Comparison of ENCODE assay signal across 12 cellular contexts in the genomic region with DNA sequence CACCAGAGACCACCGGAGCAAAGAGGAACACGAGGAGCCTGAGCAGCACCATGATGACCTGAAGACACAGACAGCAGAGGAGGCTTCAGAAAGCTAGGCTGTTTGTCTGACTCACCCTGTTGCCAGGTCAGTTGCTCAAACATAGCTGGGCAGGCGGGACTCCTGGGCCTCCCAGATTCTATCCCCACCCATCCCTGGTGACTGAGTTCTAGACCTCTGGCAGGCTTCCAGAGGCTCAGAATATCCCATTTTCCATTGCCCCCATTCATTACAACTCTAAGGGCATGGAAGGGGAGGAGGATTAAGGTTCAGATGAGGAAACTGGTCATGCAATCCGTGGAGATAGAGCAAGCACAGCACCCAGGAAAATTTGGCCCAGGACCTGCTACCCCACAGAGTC. TPM values are rescaled to one million over a fixed set of nuclear protein-coding genes. Genes with fewer than 3 reads are reported as not detected.
DNase-seq lines count a peak whose midpoint lies in the region; ATAC-seq, FAIRE-seq and TF ChIP-seq lines count a peak whose summit lies in the region.
"Had no signal": no experiment of that assay in that cellular context is flagged by ENCODE, and none has a peak within 500 bp of the region (broad histone marks: within the 10 kb centered on the region; RNA-seq: fewer than 3 reads in every experiment).

A gene with protein sequence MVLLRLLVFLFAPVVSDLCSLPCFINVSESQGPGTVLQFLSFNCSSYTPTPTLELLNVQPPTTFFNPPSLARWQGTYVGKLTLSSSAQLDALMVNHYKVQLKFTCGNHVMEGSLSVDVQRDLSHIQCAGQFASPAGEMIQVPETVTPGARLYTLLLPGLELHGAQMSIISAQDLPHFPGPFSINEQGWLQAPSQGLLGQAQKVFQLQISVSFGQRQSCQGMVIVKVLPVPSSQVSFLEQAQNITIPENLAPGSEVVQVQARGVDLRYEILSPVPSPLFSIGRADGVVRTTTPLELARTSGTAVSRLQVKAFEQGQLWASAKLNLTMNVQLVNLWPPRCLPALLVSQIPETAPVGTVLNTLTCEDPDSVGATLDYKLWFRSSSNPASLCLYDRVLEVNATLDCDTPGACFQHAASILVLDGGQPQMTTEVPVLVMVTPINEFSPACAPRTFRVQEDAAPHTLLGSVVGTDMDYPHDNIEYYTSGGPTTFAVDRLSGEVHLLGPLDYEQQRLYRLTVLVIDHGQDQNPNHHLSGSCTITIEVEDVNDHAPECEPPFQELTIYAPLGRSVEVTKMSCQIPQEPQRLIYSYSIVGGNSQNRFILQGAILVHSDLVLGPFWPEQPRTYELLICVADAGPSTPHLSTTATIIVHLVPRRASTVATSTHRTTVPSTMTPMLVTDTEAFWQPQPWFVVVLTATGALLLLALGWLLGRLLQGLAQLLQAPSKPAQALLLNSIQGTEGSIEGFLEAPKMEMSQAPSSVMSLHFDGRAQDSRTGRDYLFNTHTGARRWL (minus strand): TSS at position 113 of the 400 bp plus-strand sequence. CDS start 61 bp downstream, at position 52.

- TF ChIP-seq POLR2A in breast epithelium (IDR thresholded peaks at IDR 0.05) = no peak

- no peaks in the 10 kb centered on the region for H3K9me3 Mint-ChIP-seq in MCF 10A (ENCODE audit: unreplicated experiment)
- no peaks in the 10 kb centered on the region for H3K9me3 Mint-ChIP-seq in activated naive CD4-positive, alpha-beta T cell treated with anti-CD3 and anti-CD28 coated beads, Interleukin-2, amount 50 U/mL, for 72 hours

- H3K27me3 ChIP-seq in breast epithelium = no peaks in the 10 kb centered on the region
- no peaks in the 10 kb centered on the region for H3K27me3 ChIP-seq in RWPE2 (ENCODE audit: insufficient read depth, poor library complexity, severe bottlenecking)

- DNase-seq in MCF 10A (ENCODE audit: unreplicated experiment) = peak; percentile 87
- no peak for DNase-seq in breast epithelium (ENCODE audit: low spot score in 2 of 2)
- no peak for DNase-seq in RWPE2 (ENCODE audit: low spot score)
- peak; percentile 77 for DNase-seq in fibroblast of pulmonary artery (ENCODE audit: low read depth)
- peak; percentile 52 for DNase-seq in urothelium cell line (ENCODE audit: low spot score)
- DNase-seq in activated CD4-positive, alpha-beta T cell treated with anti-CD3 and anti-CD28 coated beads, Interleukin-2, amount 50 U/mL, for 48 hours = no peak
- DNase-seq in activated CD8-positive, alpha-beta memory T cell treated with anti-CD3 and anti-CD28 coated beads for 24 hours = no peak
- DNase-seq in activated naive CD4-positive, alpha-beta T cell treated with anti-CD3 and anti-CD28 coated beads, Interleukin-2, amount 50 U/mL, for 72 hours (ENCODE audit: low spot score in 2 of 2) = no peak
- DNase-seq: activated CD4-positive, CD25-positive, alpha-beta regulatory T cell treated with anti-CD3 and anti-CD28 coated beads, Interleukin-2, amount 50 U/mL, for 72 hours; NCI-H2029 had no signal

- H3K9me3 ChIP-seq in breast epithelium (no peaks in the 10 kb centered on the region), RWPE2 (ENCODE audit: severe bottlenecking) (no peaks in the 10 kb centered on the region)

- no TSS peak for BruUV-seq in MCF 10A (replicated peaks; lab: Mats Ljungman, UMichigan)

- intact Hi-C loops in MCF 10A (cut with micrococcal nuclease) (loop anchor here (5.0 kb wide), 1 partner anchor 288 kb away; a partner anchor contains a TSS), breast epithelium (cut with DNase I; ENCODE audit: low total_unique reads) (loop anchor here (5.0 kb wide), 1 partner anchor 1707 kb away; no protein-coding TSS in a partner anchor)

- ATAC-seq in RWPE2 (ENCODE audit: low read depth) = peak; percentile 50
- ATAC-seq in activated naive CD4-positive, alpha-beta T cell treated with anti-CD3 and anti-CD28 coated beads, Interleukin-2, amount 50 U/mL, for 72 hours = no peak

- H3K4me1 Mint-ChIP-seq in MCF 10A (ENCODE audit: insufficient read depth, unreplicated experiment) = peaks cover 24% of the 10 kb centered on the region

- no peak within 1 kb of the TSS for H3K4me3 ChIP-seq in breast epithelium
- H3K4me3 ChIP-seq in RWPE2 (ENCODE audit: severe bottlenecking) = no peak within 1 kb of the TSS
- H3K4me3 ChIP-seq in fibroblast of pulmonary artery (replicated peaks; ENCODE audit: low read depth, low read length) = no peak within 1 kb of the TSS

- H3K27ac ChIP-seq in breast epithelium = no peak within 1 kb of the TSS
- no peak within 1 kb of the TSS for H3K27ac ChIP-seq in RWPE2 (ENCODE audit: poor library complexity, severe bottlenecking)

- peaks cover 10% of the 10 kb centered on the region for H3K27me3 Mint-ChIP-seq in MCF 10A (ENCODE audit: insufficient read depth, unreplicated experiment)

- H3K4me1 ChIP-seq in breast epithelium (peaks cover 5 to 12% of the 10 kb centered on the region in 2 donors), RWPE2 (ENCODE audit: insufficient read depth, poor library complexity, severe bottlenecking) (peaks cover 9% of the 10 kb centered on the region)

- peaks cover 7% of the 10 kb centered on the region for H3K36me3 Mint-ChIP-seq in MCF 10A (ENCODE audit: insufficient read depth, unreplicated experiment)
- H3K36me3 Mint-ChIP-seq in activated naive CD4-positive, alpha-beta T cell treated with anti-CD3 and anti-CD28 coated beads, Interleukin-2, amount 50 U/mL, for 72 hours = no peaks in the 10 kb centered on the region
- H3K36me3 Mint-ChIP-seq: activated naive CD8-positive, alpha-beta T cell had no signal

- peak within 1 kb of the TSS; percentile 72 for H3K27ac Mint-ChIP-seq in MCF 10A (ENCODE audit: low read depth, unreplicated experiment)
- no peak within 1 kb of the TSS for H3K27ac Mint-ChIP-seq in activated naive CD4-positive, alpha-beta T cell treated with anti-CD3 and anti-CD28 coated beads, Interleukin-2, amount 50 U/mL, for 72 hours
- H3K27ac Mint-ChIP-seq: activated naive CD8-positive, alpha-beta T cell had no signal

- FAIRE-seq in urothelium cell line (lab: Jason Lieb, UNC) = no peak

- CTCF ChIA-PET in MCF 10A (lab: Yijun Ruan, JAX) = interaction anchor here (0.7 to 12.4 kb wide), 9 partner anchors 9 to 320 kb away, joined by 3 to 201 read pairs (median 4); no protein-coding TSS in a partner anchor

- no peaks in the 10 kb centered on the region for H3K36me3 ChIP-seq in breast epithelium
- H3K36me3 ChIP-seq in RWPE2 (ENCODE audit: low read depth) = no peaks in the 10 kb centered on the region

- H3K4me3 Mint-ChIP-seq in MCF 10A (ENCODE audit: unreplicated experiment) = no peak within 1 kb of the TSS

- POLR2A ChIA-PET in MCF 10A (lab: Yijun Ruan, JAX) = interaction anchor here (0.6 to 3.1 kb wide), 10 partner anchors 9 to 130 kb away, joined by 3 to 33 read pairs (median 5); a partner anchor contains a TSS

- TF ChIP-seq CTCF in MCF 10A (IDR thresholded peaks at IDR 0.05; ENCODE audit: unreplicated experiment) (no peak), breast epithelium (IDR thresholded peaks at IDR 0.05) (no peak), RWPE2 (IDR thresholded peaks at IDR 0.05; ENCODE audit: poor library complexity, severe bottlenecking) (no peak), fibroblast of pulmonary artery (IDR thresholded peaks at IDR 0.05; ENCODE audit: low read length, missing control alignments) (no peak)

RNA-seq across cellular contexts. Expression of the gene that starts here (rescaled TPM):
- total RNA-seq in MCF 10A (2022) = 0.44 and 1.1 TPM in 2 replicates
- total RNA-seq in breast epithelium = not detected
- under 1 TPM; 0.25 to 0.32 TPM for total RNA-seq in activated naive CD4-positive, alpha-beta T cell treated with anti-CD3 and anti-CD28 coated beads, Interleukin-2, amount 50 U/mL, for 72 hours
- total RNA-seq: liver had no signal

Comparison
In these comparisons a context has a peak if more than half of its experiments do, and no peak if none do; other contexts are left out.
1. DNase-seq: peak in MCF 10A (single experiment), fibroblast of pulmonary artery (single experiment) and urothelium cell line (single experiment); none in breast epithelium (0 of 2), RWPE2 (single experiment), activated CD4-positive, alpha-beta T cell treated with anti-CD3 and anti-CD28 coated beads, Interleukin-2, amount 50 U/mL, for 48 hours (0 of 2), activated CD8-positive, alpha-beta memory T cell treated with anti-CD3 and anti-CD28 coated beads for 24 hours (single experiment) and activated naive CD4-positive, alpha-beta T cell treated with anti-CD3 and anti-CD28 coated beads, Interleukin-2, amount 50 U/mL, for 72 hours (0 of 2).